In the genomic region with DNA sequence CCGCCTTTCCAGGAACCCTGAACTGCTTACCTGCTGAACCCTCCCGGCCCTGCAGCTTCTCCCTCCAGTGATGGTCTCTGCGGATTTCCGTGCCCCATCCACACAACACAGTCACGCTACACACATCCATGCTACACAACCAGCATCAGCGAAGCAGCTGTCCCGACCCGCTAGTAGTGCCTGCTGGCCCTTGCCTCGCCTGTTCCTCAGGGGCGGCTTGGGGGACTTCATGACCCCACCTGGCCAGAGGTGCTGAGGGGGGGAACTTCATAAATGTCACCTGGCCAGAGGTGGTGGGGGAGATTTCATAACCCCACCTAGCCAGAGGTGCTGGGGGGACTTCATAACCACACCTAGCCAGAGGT, we compare ENCODE assay signal across 8 cellular contexts. TPM values are rescaled to one million over a fixed set of nuclear protein-coding genes. Genes with fewer than 3 reads are reported as not detected.
DNase-seq lines count a peak whose midpoint lies in the region; ATAC-seq and TF ChIP-seq lines count a peak whose summit lies in the region.

No MANE protein-coding gene starts in this region.

- POLR2A ChIA-PET in AG04450 (lab: Yijun Ruan, JAX): interaction anchor here (0.6 to 1.5 kb wide), 7 partner anchors 9 to 263 kb away, joined by 3 to 5 read pairs (median 3); a partner anchor contains a TSS

- TF ChIP-seq CTCF in AG04450 (IDR thresholded peaks at IDR 0.05; ENCODE audit: low read depth, low read length) (no peak), WERI-Rb-1 (IDR thresholded peaks at IDR 0.05; ENCODE audit: low read depth, low read length) (no peak), left ventricle myocardium inferior (IDR thresholded peaks at IDR 0.05; ENCODE audit: borderline replicate concordance) (peak; percentile 3)

- H3K36me3 ChIP-seq in WERI-Rb-1 (peaks cover 8% of the 10 kb centered on the region), left ventricle myocardium inferior (peaks cover 19% of the 10 kb centered on the region), skeletal muscle tissue (ENCODE audit: control insufficient read depth in 3 of 3, insufficient read depth in 3 of 3, low read length in 3 of 3) (peaks cover 5 to 14% (median 11%) of the 10 kb centered on the region in 3 donors)

- peaks cover 22% of the 10 kb centered on the region for H3K4me1 ChIP-seq in left ventricle myocardium inferior
- H3K4me1 ChIP-seq in skeletal muscle tissue (ENCODE audit: control insufficient read depth in 3 of 3, insufficient read depth in 3 of 3, low read length in 3 of 3): peaks cover 4 to 13% (median 11%) of the 10 kb centered on the region in 3 donors

- H3K27me3 ChIP-seq in AG04450 (ENCODE audit: control insufficient read depth, insufficient read depth, low read length): no peaks in the 10 kb centered on the region
- H3K27me3 ChIP-seq in WERI-Rb-1 (ENCODE audit: insufficient read depth, low read depth, severe bottlenecking): no peaks in the 10 kb centered on the region
- no peaks in the 10 kb centered on the region for H3K27me3 ChIP-seq in left ventricle myocardium inferior (ENCODE audit: low read depth)
- H3K27me3 ChIP-seq in skeletal muscle tissue (ENCODE audit: control insufficient read depth in 3 of 3, insufficient read depth in 3 of 3, low read length in 3 of 3): no peaks in the 10 kb centered on the region

- H3K27ac ChIP-seq in AG04450 (ENCODE audit: low read depth, low read length): peak overlapping the region; percentile 85
- H3K27ac ChIP-seq in WERI-Rb-1: peak overlapping the region; percentile 88
- H3K27ac ChIP-seq in left ventricle myocardium inferior (replicated peaks): peak overlapping the region; percentile 86
- H3K27ac ChIP-seq in skeletal muscle tissue (ENCODE audit: low read depth, low read length): peak overlapping the region; percentile 38

- ATAC-seq in GM21717 (IDR thresholded peaks at IDR 0.05; ENCODE audit: unreplicated experiment) (peak; percentile 21), GM18861 (IDR thresholded peaks at IDR 0.05; ENCODE audit: unreplicated experiment) (no peak)

- no peak for DNase-seq in AG04450 (ENCODE audit: low read depth, low spot score)
- no peak for DNase-seq in WERI-Rb-1
- no peak for DNase-seq in left ventricle myocardium inferior
- DNase-seq in RPMI8226: no peak
- DNase-seq in medulla oblongata (ENCODE audit: extremely low spot score): no peak

- peaks cover 18% of the 10 kb centered on the region for H3K9me3 ChIP-seq in AG04450 (ENCODE audit: control insufficient read depth, insufficient read depth, low read length)
- no peaks in the 10 kb centered on the region for H3K9me3 ChIP-seq in WERI-Rb-1 (ENCODE audit: severe bottlenecking)
- H3K9me3 ChIP-seq in left ventricle myocardium inferior (replicated peaks): no peaks in the 10 kb centered on the region
- H3K9me3 ChIP-seq in skeletal muscle tissue (ENCODE audit: control insufficient read depth in 3 of 3, low read length in 3 of 3): no peaks in the 10 kb centered on the region

- H3K4me3 ChIP-seq in AG04450 (ENCODE audit: low read depth, low read length): peak overlapping the region; percentile 65
- peak overlapping the region; percentile 63 for H3K4me3 ChIP-seq in WERI-Rb-1 (ENCODE audit: low read depth, low read length)
- H3K4me3 ChIP-seq in left ventricle myocardium inferior: peak overlapping the region; percentile 74
- peak overlapping the region; percentile 68 to 94 (median 87) for H3K4me3 ChIP-seq in skeletal muscle tissue (ENCODE audit: low read length in 3 of 3)

- peak overlapping the region; percentile 67 to 89 (median 84) for H3K9ac ChIP-seq in skeletal muscle tissue (ENCODE audit: low read depth in 1 of 3, low read length in 3 of 3)

- CTCF ChIA-PET in AG04450 (lab: Charles Lee): interaction anchor here (0.9 to 1.0 kb wide), 2 partner anchors 21 to 427 kb away, joined by 3 to 4 read pairs; no protein-coding TSS in a partner anchor

- intact Hi-C loops in left ventricle myocardium inferior (cut with micrococcal nuclease): no loop called here

RNA-seq across cellular contexts. Expression of a gene that starts 0.5 kb away (rescaled TPM):
- polyA plus RNA-seq in AG04450 (2011; rRNA removed): 11.4 and 15.7 TPM in 2 replicates
- polyA minus RNA-seq in AG04450 (2011; rRNA and poly(A)+ RNA removed): 8.6 and 18.1 TPM in 2 replicates
- total RNA-seq in left ventricle myocardium inferior: 11.3 TPM
- 24.5 TPM for total RNA-seq in skeletal muscle tissue

RNA-seq across cellular contexts. Expression of a gene that starts 59.7 kb away (rescaled TPM):
- polyA plus RNA-seq in AG04450 (2011; rRNA removed): 70.9 and 78.4 TPM in 2 replicates
- 142 and 149 TPM in 2 replicates for polyA minus RNA-seq in AG04450 (2011; rRNA and poly(A)+ RNA removed)
- 24.1 TPM for total RNA-seq in left ventricle myocardium inferior
- total RNA-seq in skeletal muscle tissue: 49.1 TPM

Comparison
In these comparisons a context has a peak if more than half of its experiments do, and no peak if none do; other contexts are left out.
1. H3K27ac ChIP-seq: peak in every context shown above with its lines; median percentile 88 in WERI-Rb-1; 86 in left ventricle myocardium inferior; 85 in AG04450; 38 in skeletal muscle tissue.